Comparison of ENCODE assay signal across 8 cellular contexts in genomic region chr10:86521620-86522384, GRCh38. TPM values are rescaled to one million over a fixed set of nuclear protein-coding genes. Genes with fewer than 3 reads are reported as not detected.
A peak's percentile ranks its signal among the peaks of the same experiment; 100 is the strongest.
DNase-seq lines count a peak whose midpoint lies in the region; ATAC-seq and TF ChIP-seq lines count a peak whose summit lies in the region.

A gene with protein sequence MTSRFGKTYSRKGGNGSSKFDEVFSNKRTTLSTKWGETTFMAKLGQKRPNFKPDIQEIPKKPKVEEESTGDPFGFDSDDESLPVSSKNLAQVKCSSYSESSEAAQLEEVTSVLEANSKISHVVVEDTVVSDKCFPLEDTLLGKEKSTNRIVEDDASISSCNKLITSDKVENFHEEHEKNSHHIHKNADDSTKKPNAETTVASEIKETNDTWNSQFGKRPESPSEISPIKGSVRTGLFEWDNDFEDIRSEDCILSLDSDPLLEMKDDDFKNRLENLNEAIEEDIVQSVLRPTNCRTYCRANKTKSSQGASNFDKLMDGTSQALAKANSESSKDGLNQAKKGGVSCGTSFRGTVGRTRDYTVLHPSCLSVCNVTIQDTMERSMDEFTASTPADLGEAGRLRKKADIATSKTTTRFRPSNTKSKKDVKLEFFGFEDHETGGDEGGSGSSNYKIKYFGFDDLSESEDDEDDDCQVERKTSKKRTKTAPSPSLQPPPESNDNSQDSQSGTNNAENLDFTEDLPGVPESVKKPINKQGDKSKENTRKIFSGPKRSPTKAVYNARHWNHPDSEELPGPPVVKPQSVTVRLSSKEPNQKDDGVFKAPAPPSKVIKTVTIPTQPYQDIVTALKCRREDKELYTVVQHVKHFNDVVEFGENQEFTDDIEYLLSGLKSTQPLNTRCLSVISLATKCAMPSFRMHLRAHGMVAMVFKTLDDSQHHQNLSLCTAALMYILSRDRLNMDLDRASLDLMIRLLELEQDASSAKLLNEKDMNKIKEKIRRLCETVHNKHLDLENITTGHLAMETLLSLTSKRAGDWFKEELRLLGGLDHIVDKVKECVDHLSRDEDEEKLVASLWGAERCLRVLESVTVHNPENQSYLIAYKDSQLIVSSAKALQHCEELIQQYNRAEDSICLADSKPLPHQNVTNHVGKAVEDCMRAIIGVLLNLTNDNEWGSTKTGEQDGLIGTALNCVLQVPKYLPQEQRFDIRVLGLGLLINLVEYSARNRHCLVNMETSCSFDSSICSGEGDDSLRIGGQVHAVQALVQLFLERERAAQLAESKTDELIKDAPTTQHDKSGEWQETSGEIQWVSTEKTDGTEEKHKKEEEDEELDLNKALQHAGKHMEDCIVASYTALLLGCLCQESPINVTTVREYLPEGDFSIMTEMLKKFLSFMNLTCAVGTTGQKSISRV (N-terminal part only) (minus strand): TSS chr10:86521792. CDS start chr10:86518069, 3,723 bp downstream.

- H3K9me3 ChIP-seq in PC-3 (ENCODE audit: low read length) (no peaks in the 10 kb centered on the region), mucosa of descending colon (no peaks in the 10 kb centered on the region)

- H3K4me1 ChIP-seq in PC-3 (ENCODE audit: insufficient read depth, low read length) = peaks cover 18% of the 10 kb centered on the region
- H3K4me1 ChIP-seq in mucosa of descending colon (ENCODE audit: low read depth) = peaks cover 34% of the 10 kb centered on the region

- H3K4me3 ChIP-seq in PC-3 (ENCODE audit: low read length) (peak within 1 kb of the TSS; percentile 96), mucosa of descending colon (peak within 1 kb of the TSS; percentile 99)

- no peaks in the 10 kb centered on the region for H3K9me2 ChIP-seq in PC-3 (replicated peaks; ENCODE audit: low read length)

- peak within 1 kb of the TSS; percentile 98 for H3K9ac ChIP-seq in PC-3 (ENCODE audit: low read length)

- H2AFZ ChIP-seq in PC-3 (ENCODE audit: low read length) = peak within 1 kb of the TSS; percentile 93

- DNase-seq in DMS153 (lab: John Stamatoyannopoulos, UW) (peak; percentile 88), PC-3 (peak; percentile 91), activated T-cell treated with anti-CD3 and anti-CD28 coated beads for 48 hours (ENCODE audit: low read depth) (peak; percentile 95), epithelial cell of prostate (ENCODE audit: low read depth, low spot score) (peak; percentile 49), mucosa of descending colon (peak; percentile 95 to 97 (median 97))
- peak; percentile 84 to 87 for DNase-seq in stimulated activated CD8-positive, alpha-beta memory T cell treated with anti-CD3 and anti-CD28 coated beads, Interleukin-4, amount 100 ng/mL, for 1 hour (ENCODE audit: low read depth in 2 of 2, low spot score in 1 of 2)

- no peaks in the 10 kb centered on the region for H3F3A ChIP-seq in PC-3 (ENCODE audit: low read length, unreplicated experiment)

- no peaks in the 10 kb centered on the region for H3K36me3 Mint-ChIP-seq in IgD-negative memory B cell

- intact Hi-C loops in PC-3 (cut with micrococcal nuclease) = loop anchor here (1.0 to 5.0 kb wide), 3 partner anchors 122 to 165 kb away; no protein-coding TSS in a partner anchor
- intact Hi-C loops in mucosa of descending colon (cut with DNase I, micrococcal nuclease) = no loop called here

- peaks cover 78% of the 10 kb centered on the region for H3K79me2 ChIP-seq in PC-3 (ENCODE audit: low read length)

- ATAC-seq in GM21576 (IDR thresholded peaks at IDR 0.05; ENCODE audit: unreplicated experiment) (peak; percentile 95), PC-3 (peak; percentile 92), mucosa of descending colon (peak; percentile 98)

- CTCF ChIA-PET in PC-3 (lab: Charles Lee) = interaction anchor here (1.0 kb wide), 1 partner anchor 163 kb away, joined by 9 read pairs; no protein-coding TSS in a partner anchor

- H3K27ac ChIP-seq in PC-3 (ENCODE audit: low read length) = peak within 1 kb of the TSS; percentile 50
- peak within 1 kb of the TSS; percentile 82 for H3K27ac ChIP-seq in epithelial cell of prostate

- no peaks in the 10 kb centered on the region for H3K27me3 Mint-ChIP-seq in IgD-negative memory B cell

- H3K27me3 ChIP-seq in PC-3 (ENCODE audit: low read length) = no peaks in the 10 kb centered on the region

- TF ChIP-seq CTCF in PC-3 (conservative IDR thresholded peaks at IDR 0.05; ENCODE audit: low read depth, low read length) (no peak), mucosa of descending colon (IDR thresholded peaks at IDR 0.05) (no peak)

- H3K9me3 Mint-ChIP-seq in IgD-negative memory B cell = no peaks in the 10 kb centered on the region

- H3K36me3 ChIP-seq in PC-3 (ENCODE audit: low read depth, low read length) (peaks cover 4% of the 10 kb centered on the region), mucosa of descending colon (ENCODE audit: low read depth) (no peaks in the 10 kb centered on the region)

- peak within 1 kb of the TSS; percentile 86 to 99 (median 97) for H3K27ac Mint-ChIP-seq in IgD-negative memory B cell

- peak within 1 kb of the TSS; percentile 93 for H3K4me2 ChIP-seq in PC-3 (ENCODE audit: low read length)

- peaks cover 25 to 37% (median 29%) of the 10 kb centered on the region in 3 donors for H3K4me1 Mint-ChIP-seq in IgD-negative memory B cell

- no TSS peak for BruUV-seq in PC-3 (replicated peaks; lab: Mats Ljungman, UMichigan)

- POLR2A ChIA-PET in PC-3 (lab: Charles Lee; ENCODE audit: unreplicated experiment) = interaction anchor here (0.7 kb wide), 1 partner anchor 48 kb away, joined by 26 read pairs; no protein-coding TSS in a partner anchor

- peaks cover 18% of the 10 kb centered on the region for H4K20me1 ChIP-seq in PC-3 (ENCODE audit: low read length)

- peak within 1 kb of the TSS; percentile 92 to 99 (median 96) for H3K4me3 Mint-ChIP-seq in IgD-negative memory B cell

RNA-seq across cellular contexts. Expression of the gene that starts here (rescaled TPM):
- 32.8 TPM for polyA plus RNA-seq in IgD-negative memory B cell
- total RNA-seq in PC-3 (2014; rRNA removed) (24.5 and 26.0 TPM in 2 replicates), mucosa of descending colon (10 to 100 TPM; 32.9 to 37.2 (median 34.0) TPM)

Comparison
In these comparisons a context has a peak if more than half of its experiments do, and no peak if none do; other contexts are left out.
1. Peak in every context shown above with its lines: DNase-seq, ATAC-seq, H3K4me3 ChIP-seq and H3K27ac ChIP-seq.